In the genomic region with DNA sequence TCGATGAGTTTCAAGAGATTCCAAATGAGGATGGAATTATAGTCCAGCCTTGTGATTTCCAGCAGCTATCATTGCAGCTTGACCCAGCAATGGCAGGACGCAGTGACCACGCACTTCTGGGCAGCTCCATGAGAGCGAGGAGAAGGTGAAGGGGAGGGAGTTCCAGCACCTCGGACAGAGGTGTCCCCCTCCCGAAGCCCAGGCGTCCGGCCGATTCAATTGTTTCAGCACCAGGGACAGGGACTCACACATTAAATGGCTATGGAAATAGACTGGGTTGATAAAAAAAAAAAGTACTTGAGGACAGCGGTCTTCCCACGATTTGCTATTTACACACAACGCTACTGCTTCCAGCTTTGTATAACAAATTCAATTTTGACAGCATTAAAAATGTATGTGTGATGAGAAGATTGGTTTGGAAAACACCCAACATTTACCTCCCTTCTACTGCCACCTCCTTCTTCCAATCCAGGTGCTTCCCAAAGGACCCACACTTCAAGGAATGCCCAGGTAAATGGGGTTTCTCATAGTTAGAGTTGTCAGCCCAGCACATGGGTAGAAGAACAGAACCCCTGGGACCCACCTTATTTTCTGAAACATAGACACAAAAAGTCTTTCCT, we compare ENCODE assay signal across 8 cellular contexts.
DNase-seq lines count a peak whose midpoint lies in the region; ATAC-seq and TF ChIP-seq lines count a peak whose summit lies in the region.

No MANE protein-coding gene starts in this region.

- H3K27ac ChIP-seq in left ventricle myocardium inferior (replicated peaks) (no peak overlapping the region), smooth muscle cell (ENCODE audit: low read depth) (no peak overlapping the region), sigmoid colon (no peak overlapping the region)

- no peak for TF ChIP-seq EP300 in sigmoid colon (IDR thresholded peaks at IDR 0.05)

- intact Hi-C loops in activated CD8-positive, alpha-beta T cell treated with anti-CD3 and anti-CD28 coated beads for 36 hours (cut with micrococcal nuclease), result no loop called here
- intact Hi-C loops in left ventricle myocardium inferior (cut with micrococcal nuclease), result no loop called here
- intact Hi-C loops in sigmoid colon (cut with DNase I), result no loop called here

- no peak overlapping the region for H3K4me2 ChIP-seq in smooth muscle cell

- H3K36me3 Mint-ChIP-seq in activated CD8-positive, alpha-beta T cell treated with anti-CD3 and anti-CD28 coated beads for 36 hours (ENCODE audit: low read depth), result no peaks in the 10 kb centered on the region

- H3F3A ChIP-seq in smooth muscle cell (ENCODE audit: low read depth), result no peaks in the 10 kb centered on the region

- H3K79me2 ChIP-seq in smooth muscle cell (ENCODE audit: low read depth), result no peaks in the 10 kb centered on the region

- no peaks in the 10 kb centered on the region for H3K9me3 Mint-ChIP-seq in activated CD8-positive, alpha-beta T cell treated with anti-CD3 and anti-CD28 coated beads for 36 hours

- WGBS in smooth muscle cell (ENCODE audit: low lambda C conversion rate), result 11% methylated on average over 12 of the region's 12 CpGs
- 11 to 13% methylated on average over 12 of the region's 12 CpGs for WGBS in sigmoid colon, 2 donors

- ATAC-seq in activated CD8-positive, alpha-beta T cell treated with anti-CD3 and anti-CD28 coated beads for 36 hours, result peak; percentile 62
- no peak for ATAC-seq in GM18505 (IDR thresholded peaks at IDR 0.05; ENCODE audit: unreplicated experiment)
- ATAC-seq in HG02678 (IDR thresholded peaks at IDR 0.05; ENCODE audit: unreplicated experiment), result no peak

- POLR2A ChIA-PET in activated CD8-positive, alpha-beta T cell treated with anti-CD3 and anti-CD28 coated beads for 36 hours (lab: Charles Lee), result interaction anchor here (0.6 kb wide), 1 partner anchor 256 kb away, joined by 3 read pairs; no protein-coding TSS in a partner anchor

- H3K27me3 ChIP-seq in left ventricle myocardium inferior (ENCODE audit: low read depth) (peaks cover 47% of the 10 kb centered on the region), smooth muscle cell (ENCODE audit: low read depth) (peaks cover 6% of the 10 kb centered on the region), sigmoid colon (peaks cover 0 to 23% (median 10%) of the 10 kb centered on the region in 3 donors)

- no peak overlapping the region for H3K4me3 ChIP-seq in left ventricle myocardium inferior
- no peak overlapping the region for H3K4me3 ChIP-seq in smooth muscle cell
- H3K4me3 ChIP-seq in sigmoid colon, result no peak overlapping the region

- H3K36me3 ChIP-seq in left ventricle myocardium inferior, result no peaks in the 10 kb centered on the region
- H3K36me3 ChIP-seq in smooth muscle cell (ENCODE audit: low read depth), result no peaks in the 10 kb centered on the region
- H3K36me3 ChIP-seq in sigmoid colon, result no peaks in the 10 kb centered on the region

- no peak overlapping the region for H3K9ac ChIP-seq in smooth muscle cell (ENCODE audit: low read depth)

- H3K4me1 ChIP-seq in left ventricle myocardium inferior (no peaks in the 10 kb centered on the region), smooth muscle cell (ENCODE audit: low read depth) (no peaks in the 10 kb centered on the region), sigmoid colon (no peaks in the 10 kb centered on the region)

- TF ChIP-seq CTCF in AG09319 (IDR thresholded peaks at IDR 0.05; ENCODE audit: low read depth, low read length) (no peak), left ventricle myocardium inferior (IDR thresholded peaks at IDR 0.05; ENCODE audit: borderline replicate concordance) (no peak), smooth muscle cell (IDR thresholded peaks at IDR 0.05; ENCODE audit: borderline replicate concordance, insufficient read depth, poor library complexity, severe bottlenecking) (no peak), sigmoid colon (IDR thresholded peaks at IDR 0.05) (no peak)
- no peak for TF ChIP-seq CTCF in activated CD8-positive, alpha-beta T cell treated with anti-CD3 and anti-CD28 coated beads for 36 hours (IDR thresholded peaks at IDR 0.05)

- CTCF ChIA-PET in activated CD8-positive, alpha-beta T cell treated with anti-CD3 and anti-CD28 coated beads for 36 hours (lab: Charles Lee), result no interaction called here

- H3K9me3 ChIP-seq in left ventricle myocardium inferior (replicated peaks), result no peaks in the 10 kb centered on the region
- H3K9me3 ChIP-seq in smooth muscle cell (replicated peaks; ENCODE audit: low read depth), result no peaks in the 10 kb centered on the region
- H3K9me3 ChIP-seq in sigmoid colon, result no peaks in the 10 kb centered on the region

- peaks cover 4% of the 10 kb centered on the region for H3K4me1 Mint-ChIP-seq in activated CD8-positive, alpha-beta T cell treated with anti-CD3 and anti-CD28 coated beads for 36 hours (ENCODE audit: low read depth)

- no peak overlapping the region for H2AFZ ChIP-seq in smooth muscle cell (ENCODE audit: low read depth)

- no peak overlapping the region for H3K4me3 Mint-ChIP-seq in activated CD8-positive, alpha-beta T cell treated with anti-CD3 and anti-CD28 coated beads for 36 hours

- H3K27ac Mint-ChIP-seq in activated CD8-positive, alpha-beta T cell treated with anti-CD3 and anti-CD28 coated beads for 36 hours, result no peak overlapping the region

- TF ChIP-seq POLR2A in GM18505 (IDR thresholded peaks at IDR 0.05; ENCODE audit: borderline replicate concordance, extremely low read depth, insufficient read depth, insufficient read length) (no peak), sigmoid colon (IDR thresholded peaks at IDR 0.05) (no peak)

- peaks cover 41% of the 10 kb centered on the region for H3K27me3 Mint-ChIP-seq in activated CD8-positive, alpha-beta T cell treated with anti-CD3 and anti-CD28 coated beads for 36 hours

- DNase-seq in AG09319 (ENCODE audit: extremely low read depth, low read depth), result peak; percentile 1
- peak in 55 of 76 experiments; percentile 5 to 63 (median 30) for DNase-seq in HUDEP-2 (lab: John Stamatoyannopoulos, UW; ENCODE audit: unreplicated experiment in 76 of 76)
- peak; percentile 73 for DNase-seq in activated CD8-positive, alpha-beta T cell treated with anti-CD3 and anti-CD28 coated beads for 36 hours
- peak; percentile 42 for DNase-seq in left ventricle myocardium inferior
- DNase-seq in smooth muscle cell (lab: John Stamatoyannopoulos, UW; ENCODE audit: unreplicated experiment), result peak; percentile 8
- DNase-seq in sigmoid colon, result no peak

- no peaks in the 10 kb centered on the region for H4K20me1 ChIP-seq in smooth muscle cell (ENCODE audit: low read depth)
